ENCODE assay signal across 2 cellular contexts in genomic region chr22:19057999-19058491, GRCh38.
TF ChIP-seq lines count a peak whose summit lies in the region.

No MANE protein-coding gene starts in this region.

TF ChIP-seq in HEK293, 187 proteins besides CTCF, POLR2A, EP300 and RAD21 (continued from another document):
- TF ChIP-seq, protein P1, sequence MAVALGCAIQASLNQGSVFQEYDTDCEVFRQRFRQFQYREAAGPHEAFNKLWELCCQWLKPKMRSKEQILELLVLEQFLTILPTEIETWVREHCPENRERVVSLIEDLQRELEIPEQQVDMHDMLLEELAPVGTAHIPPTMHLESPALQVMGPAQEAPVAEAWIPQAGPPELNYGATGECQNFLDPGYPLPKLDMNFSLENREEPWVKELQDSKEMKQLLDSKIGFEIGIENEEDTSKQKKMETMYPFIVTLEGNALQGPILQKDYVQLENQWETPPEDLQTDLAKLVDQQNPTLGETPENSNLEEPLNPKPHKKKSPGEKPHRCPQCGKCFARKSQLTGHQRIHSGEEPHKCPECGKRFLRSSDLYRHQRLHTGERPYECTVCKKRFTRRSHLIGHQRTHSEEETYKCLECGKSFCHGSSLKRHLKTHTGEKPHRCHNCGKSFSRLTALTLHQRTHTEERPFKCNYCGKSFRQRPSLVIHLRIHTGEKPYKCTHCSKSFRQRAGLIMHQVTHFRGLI (tag by site-specific recombination; IDR thresholded peaks at IDR 0.05): no peak
TF ChIP-seq in HEK293: peak in this region for 1.

TF ChIP-seq in SK-N-SH treated with all-trans-retinoic acid at 6 μM for 48 hours, 23 proteins besides CTCF, POLR2A, EP300 and RAD21 (continued from another document):
- TF ChIP-seq PATZ1 (CRISPR knock-in tag; IDR thresholded peaks at IDR 0.05; ENCODE audit: borderline replicate concordance): no peak
- no peak for TF ChIP-seq ZNF565 (CRISPR knock-in tag; conservative IDR thresholded peaks at IDR 0.05; ENCODE audit: low read depth)
- TF ChIP-seq ARNTL (CRISPR knock-in tag; IDR thresholded peaks at IDR 0.05; ENCODE audit: borderline replicate concordance, low read depth): no peak
- TF ChIP-seq OSR1 (CRISPR knock-in tag; IDR thresholded peaks at IDR 0.05): no peak
- no peak for TF ChIP-seq ZFP30 (CRISPR knock-in tag; IDR thresholded peaks at IDR 0.05)
- TF ChIP-seq POU6F1 (CRISPR knock-in tag; IDR thresholded peaks at IDR 0.05; ENCODE audit: borderline replicate concordance, low read depth): no peak
- TF ChIP-seq ESRRG (CRISPR knock-in tag; IDR thresholded peaks at IDR 0.05): no peak
- no peak for TF ChIP-seq ZNF70 (CRISPR knock-in tag; IDR thresholded peaks at IDR 0.05)
- TF ChIP-seq ISL1 (CRISPR knock-in tag; IDR thresholded peaks at IDR 0.05): no peak
- no peak for TF ChIP-seq TSHZ2 (CRISPR knock-in tag; IDR thresholded peaks at IDR 0.05)
- no peak for TF ChIP-seq TCF4 (CRISPR knock-in tag; IDR thresholded peaks at IDR 0.05; ENCODE audit: borderline replicate concordance)
- no peak for TF ChIP-seq PPARA (CRISPR knock-in tag; IDR thresholded peaks at IDR 0.05; ENCODE audit: borderline replicate concordance)
- TF ChIP-seq BACH2 (CRISPR knock-in tag; IDR thresholded peaks at IDR 0.05; ENCODE audit: borderline replicate concordance): no peak
- TF ChIP-seq ZNF8 (CRISPR knock-in tag; IDR thresholded peaks at IDR 0.05): no peak
- TF ChIP-seq CSRNP3 (CRISPR knock-in tag; IDR thresholded peaks at IDR 0.05): no peak
- no peak for TF ChIP-seq RARB (CRISPR knock-in tag; IDR thresholded peaks at IDR 0.05)
